In the genomic region with DNA sequence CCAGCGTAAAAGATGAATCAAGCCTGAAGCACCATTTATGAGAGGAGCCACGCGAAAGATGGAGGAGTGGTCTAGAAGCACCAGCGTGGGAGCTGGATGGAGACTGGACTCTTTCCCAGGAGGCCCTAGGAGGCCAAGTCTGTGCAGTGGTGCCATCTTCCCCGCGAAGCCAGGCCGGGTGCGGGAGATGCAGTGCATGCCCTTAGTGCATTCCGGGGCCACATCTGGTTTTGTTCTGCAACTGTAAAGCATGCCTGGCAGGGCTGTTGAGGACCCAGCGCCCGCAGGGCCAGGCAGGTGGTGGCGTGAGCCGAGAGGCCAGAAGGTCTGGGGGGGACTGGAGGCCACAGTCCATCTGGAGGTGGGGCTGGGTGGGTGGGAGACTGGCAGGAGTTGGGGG, we compare ENCODE assay signal across 18 cellular contexts.
"Had no signal": no experiment of that assay in that cellular context is flagged by ENCODE, and none has a peak within 500 bp of the region (broad histone marks: within the 10 kb centered on the region; RNA-seq: fewer than 3 reads in every experiment).

No MANE protein-coding gene starts in this region.

- H3K4me1 ChIP-seq: heart right ventricle, neural progenitor cell, right lobe of liver, transverse colon had no signal

- H3K36me3 ChIP-seq: cardiac muscle cell, heart right ventricle, neural progenitor cell, ovary, right lobe of liver, thoracic aorta, transverse colon had no signal

- DNase-seq: effector CD4-positive, alpha-beta T cell; heart right ventricle; hypothalamus; nucleus accumbens; right lobe of liver; stimulated activated CD4-positive, alpha-beta T cell treated with anti-CD3 and anti-CD28 coated beads, Interleukin-2, amount 100 ng/mL, for 24 hours; stimulated activated CD4-positive, alpha-beta T cell treated with anti-CD3 and anti-CD28 coated beads, Interleukin-4, amount 100 ng/mL, for 4 hours; stimulated activated naive B cell treated with anti-CD40 and anti-IgM and Interleukin-4, amounts not matched to agents 10 μg/mL and 1 μg/mL and 100 μg/mL, for 72 hours; stimulated activated naive CD8-positive, alpha-beta T cell treated with anti-CD3 and anti-CD28 coated beads, Interleukin-15, amount 100 ng/mL, for 72 hours; transverse colon had no signal

- ATAC-seq: heart right ventricle; mucosa of descending colon; naive thymus-derived CD8-positive, alpha-beta T cell; right lobe of liver; stimulated activated naive B cell treated with anti-CD40 and anti-IgM and Interleukin-4, amounts not matched to agents 10 μg/mL and 1 μg/mL and 100 μg/mL, for 72 hours; stimulated activated naive CD8-positive, alpha-beta T cell treated with anti-CD3 and anti-CD28 coated beads, Interleukin-15, amount 100 ng/mL, for 72 hours had no signal

- H3K27me3 Mint-ChIP-seq: stimulated activated naive CD8-positive, alpha-beta T cell treated with anti-CD3 and anti-CD28 coated beads, Interleukin-15, amount 100 ng/mL, for 72 hours had no signal

- H3K27me3 ChIP-seq: cardiac muscle cell, neural progenitor cell, ovary, right lobe of liver, transverse colon had no signal

- H3K9me3 ChIP-seq: mucosa of descending colon, ovary, right lobe of liver, thoracic aorta, transverse colon had no signal

- H3K27ac ChIP-seq: cardiac muscle cell, coronary artery, heart right ventricle, neural progenitor cell, ovary, right lobe of liver, thoracic aorta, transverse colon had no signal

- H3K4me3 ChIP-seq: cardiac muscle cell, coronary artery, heart right ventricle, mucosa of descending colon, neural progenitor cell, ovary, right lobe of liver, thoracic aorta, transverse colon had no signal

- H3K36me3 Mint-ChIP-seq: naive thymus-derived CD8-positive, alpha-beta T cell; neural progenitor cell; stimulated activated naive B cell treated with anti-CD40 and anti-IgM and Interleukin-4, amounts not matched to agents 10 μg/mL and 1 μg/mL and 100 μg/mL, for 72 hours had no signal

- H3K4me3 Mint-ChIP-seq: naive thymus-derived CD8-positive, alpha-beta T cell; neural progenitor cell; stimulated activated naive B cell treated with anti-CD40 and anti-IgM and Interleukin-4, amounts not matched to agents 10 μg/mL and 1 μg/mL and 100 μg/mL, for 72 hours; stimulated activated naive CD8-positive, alpha-beta T cell treated with anti-CD3 and anti-CD28 coated beads, Interleukin-15, amount 100 ng/mL, for 72 hours had no signal

- H3K4me1 Mint-ChIP-seq: stimulated activated naive B cell treated with anti-CD40 and anti-IgM and Interleukin-4, amounts not matched to agents 10 μg/mL and 1 μg/mL and 100 μg/mL, for 72 hours; stimulated activated naive CD8-positive, alpha-beta T cell treated with anti-CD3 and anti-CD28 coated beads, Interleukin-15, amount 100 ng/mL, for 72 hours had no signal

- H3K27ac Mint-ChIP-seq: neural progenitor cell, progenitor cell of endocrine pancreas had no signal

- H3K9me3 Mint-ChIP-seq: naive thymus-derived CD8-positive, alpha-beta T cell; stimulated activated naive CD8-positive, alpha-beta T cell treated with anti-CD3 and anti-CD28 coated beads, Interleukin-15, amount 100 ng/mL, for 72 hours had no signal
